In genomic region chr13:57682128-57682716, GRCh38 we compare ENCODE assay signal across 1 cellular context.
TF ChIP-seq lines count a peak whose summit lies in the region.

No MANE protein-coding gene starts in this region.

TF ChIP-seq in GM23338, 12 proteins besides CTCF, POLR2A, EP300 and RAD21 (continued from another document):
- TF ChIP-seq, protein P1, sequence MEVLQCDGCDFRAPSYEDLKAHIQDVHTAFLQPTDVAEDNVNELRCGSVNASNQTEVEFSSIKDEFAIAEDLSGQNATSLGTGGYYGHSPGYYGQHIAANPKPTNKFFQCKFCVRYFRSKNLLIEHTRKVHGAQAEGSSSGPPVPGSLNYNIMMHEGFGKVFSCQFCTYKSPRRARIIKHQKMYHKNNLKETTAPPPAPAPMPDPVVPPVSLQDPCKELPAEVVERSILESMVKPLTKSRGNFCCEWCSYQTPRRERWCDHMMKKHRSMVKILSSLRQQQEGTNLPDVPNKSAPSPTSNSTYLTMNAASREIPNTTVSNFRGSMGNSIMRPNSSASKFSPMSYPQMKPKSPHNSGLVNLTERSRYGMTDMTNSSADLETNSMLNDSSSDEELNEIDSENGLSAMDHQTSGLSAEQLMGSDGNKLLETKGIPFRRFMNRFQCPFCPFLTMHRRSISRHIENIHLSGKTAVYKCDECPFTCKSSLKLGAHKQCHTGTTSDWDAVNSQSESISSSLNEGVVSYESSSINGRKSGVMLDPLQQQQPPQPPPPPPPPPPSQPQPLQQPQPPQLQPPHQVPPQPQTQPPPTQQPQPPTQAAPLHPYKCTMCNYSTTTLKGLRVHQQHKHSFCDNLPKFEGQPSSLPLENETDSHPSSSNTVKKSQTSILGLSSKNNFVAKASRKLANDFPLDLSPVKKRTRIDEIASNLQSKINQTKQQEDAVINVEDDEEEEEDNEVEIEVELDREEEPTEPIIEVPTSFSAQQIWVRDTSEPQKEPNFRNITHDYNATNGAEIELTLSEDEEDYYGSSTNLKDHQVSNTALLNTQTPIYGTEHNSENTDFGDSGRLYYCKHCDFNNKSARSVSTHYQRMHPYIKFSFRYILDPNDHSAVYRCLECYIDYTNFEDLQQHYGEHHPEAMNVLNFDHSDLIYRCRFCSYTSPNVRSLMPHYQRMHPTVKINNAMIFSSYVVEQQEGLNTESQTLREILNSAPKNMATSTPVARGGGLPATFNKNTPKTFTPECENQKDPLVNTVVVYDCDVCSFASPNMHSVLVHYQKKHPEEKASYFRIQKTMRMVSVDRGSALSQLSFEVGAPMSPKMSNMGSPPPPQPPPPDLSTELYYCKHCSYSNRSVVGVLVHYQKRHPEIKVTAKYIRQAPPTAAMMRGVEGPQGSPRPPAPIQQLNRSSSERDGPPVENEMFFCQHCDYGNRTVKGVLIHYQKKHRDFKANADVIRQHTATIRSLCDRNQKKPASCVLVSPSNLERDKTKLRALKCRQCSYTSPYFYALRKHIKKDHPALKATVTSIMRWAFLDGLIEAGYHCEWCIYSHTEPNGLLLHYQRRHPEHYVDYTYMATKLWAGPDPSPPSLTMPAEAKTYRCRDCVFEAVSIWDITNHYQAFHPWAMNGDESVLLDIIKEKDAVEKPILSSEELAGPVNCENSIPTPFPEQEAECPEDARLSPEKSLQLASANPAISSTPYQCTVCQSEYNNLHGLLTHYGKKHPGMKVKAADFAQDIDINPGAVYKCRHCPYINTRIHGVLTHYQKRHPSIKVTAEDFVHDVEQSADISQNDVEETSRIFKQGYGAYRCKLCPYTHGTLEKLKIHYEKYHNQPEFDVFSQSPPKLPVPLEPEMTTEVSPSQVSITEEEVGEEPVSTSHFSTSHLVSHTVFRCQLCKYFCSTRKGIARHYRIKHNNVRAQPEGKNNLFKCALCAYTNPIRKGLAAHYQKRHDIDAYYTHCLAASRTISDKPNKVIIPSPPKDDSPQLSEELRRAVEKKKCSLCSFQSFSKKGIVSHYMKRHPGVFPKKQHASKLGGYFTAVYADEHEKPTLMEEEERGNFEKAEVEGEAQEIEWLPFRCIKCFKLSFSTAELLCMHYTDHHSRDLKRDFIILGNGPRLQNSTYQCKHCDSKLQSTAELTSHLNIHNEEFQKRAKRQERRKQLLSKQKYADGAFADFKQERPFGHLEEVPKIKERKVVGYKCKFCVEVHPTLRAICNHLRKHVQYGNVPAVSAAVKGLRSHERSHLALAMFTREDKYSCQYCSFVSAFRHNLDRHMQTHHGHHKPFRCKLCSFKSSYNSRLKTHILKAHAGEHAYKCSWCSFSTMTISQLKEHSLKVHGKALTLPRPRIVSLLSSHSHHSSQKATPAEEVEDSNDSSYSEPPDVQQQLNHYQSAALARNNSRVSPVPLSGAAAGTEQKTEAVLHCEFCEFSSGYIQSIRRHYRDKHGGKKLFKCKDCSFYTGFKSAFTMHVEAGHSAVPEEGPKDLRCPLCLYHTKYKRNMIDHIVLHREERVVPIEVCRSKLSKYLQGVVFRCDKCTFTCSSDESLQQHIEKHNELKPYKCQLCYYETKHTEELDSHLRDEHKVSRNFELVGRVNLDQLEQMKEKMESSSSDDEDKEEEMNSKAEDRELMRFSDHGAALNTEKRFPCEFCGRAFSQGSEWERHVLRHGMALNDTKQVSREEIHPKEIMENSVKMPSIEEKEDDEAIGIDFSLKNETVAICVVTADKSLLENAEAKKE (CRISPR knock-in tag; IDR thresholded peaks at IDR 0.05): 0 out of 2 replicates have a peak, but pooled peaks have one; percentile 8
